21 cellular contexts compared by ENCODE assay signal in genomic region chr17:31808521-31808920, GRCh38.
"Had no signal": no experiment of that assay in that cellular context is flagged by ENCODE, and none has a peak within 500 bp of the region (broad histone marks: within the 10 kb centered on the region; RNA-seq: fewer than 3 reads in every experiment).

No MANE protein-coding gene starts in this region.

- H3K4me3 ChIP-seq: SJSA1, SK-N-MC had no signal

- H3K36me3 ChIP-seq: SJSA1 had no signal

- H3K27me3 ChIP-seq: SJSA1 had no signal

- FAIRE-seq: RCC 7860 had no signal

- H3K9me3 ChIP-seq: SJSA1 had no signal

- DNase-seq: KBM-7, MM.1S, NCI-H1092 treated with DMSO at 0.1 percent for 48 hours, NCI-H1436, NCI-H187, NCI-H2029, NCI-H2081 treated with DMSO at 0.1 percent for 48 hours, NCI-H2171, NCI-H226, NCI-H446, NCI-H510A, NCI-H524 treated with DMSO at 0.1 percent for 48 hours, NCI-H69, NCI-H774, Right ventricle myocardium superior, RPMI8226, SIG-M5 had no signal

- H3K36me3 Mint-ChIP-seq: IgD-negative memory B cell had no signal

- H3K27ac ChIP-seq: SJSA1, SK-N-MC had no signal

- H3K4me3 Mint-ChIP-seq: IgD-negative memory B cell had no signal
